In genomic region chr10:44589181-44589884, GRCh38 we compare ENCODE assay signal across 25 cellular contexts.
DNase-seq lines count a peak whose midpoint lies in the region; ATAC-seq, FAIRE-seq and TF ChIP-seq lines count a peak whose summit lies in the region.
"Had no signal": no experiment of that assay in that cellular context is flagged by ENCODE, and none has a peak within 500 bp of the region (broad histone marks: within the 10 kb centered on the region; RNA-seq: fewer than 3 reads in every experiment).

No MANE protein-coding gene starts in this region.

- H3K36me3 ChIP-seq in Karpas-422 (ENCODE audit: insufficient read depth, low read length) = no peaks in the 10 kb centered on the region
- no peaks in the 10 kb centered on the region for H3K36me3 ChIP-seq in naive thymus-derived CD4-positive, alpha-beta T cell (ENCODE audit: control insufficient read depth in 2 of 3, insufficient read depth in 3 of 3, low read length in 3 of 3)
- H3K36me3 ChIP-seq: BLaER1 treated with 17β-estradiol and CSF1 and Interleukin-3, amounts not matched to agents 10 nM and 100 nM; Peyer's patch; SJCRH30 had no signal

- ATAC-seq in activated naive CD4-positive, alpha-beta T cell treated with anti-CD3 and anti-CD28 coated beads, Interleukin-2, amount 50 U/mL, for 72 hours = no peak
- no peak for ATAC-seq in naive thymus-derived CD4-positive, alpha-beta T cell
- ATAC-seq in HG03097 (IDR thresholded peaks at IDR 0.05; ENCODE audit: low FRiP score, unreplicated experiment) (no peak), HG02981 (IDR thresholded peaks at IDR 0.05; ENCODE audit: unreplicated experiment) (no peak)

- H3K27me3 Mint-ChIP-seq in nephron (ENCODE audit: low read depth) = peaks cover 38% of the 10 kb centered on the region
- peaks cover 0 to 33% (median 17%) of the 10 kb centered on the region in 5 donors for H3K27me3 Mint-ChIP-seq in naive thymus-derived CD4-positive, alpha-beta T cell

- H3K36me3 Mint-ChIP-seq in nephron (ENCODE audit: low read depth) = no peaks in the 10 kb centered on the region
- no peaks in the 10 kb centered on the region for H3K36me3 Mint-ChIP-seq in activated naive CD4-positive, alpha-beta T cell treated with anti-CD3 and anti-CD28 coated beads, Interleukin-2, amount 50 U/mL, for 72 hours
- no peaks in the 10 kb centered on the region for H3K36me3 Mint-ChIP-seq in naive thymus-derived CD4-positive, alpha-beta T cell
- H3K36me3 Mint-ChIP-seq: CD4-positive, alpha-beta memory T cell had no signal

- intact Hi-C loops in naive thymus-derived CD4-positive, alpha-beta T cell (cut with micrococcal nuclease) = no loop called here

- TF ChIP-seq CTCF in D721Med (IDR thresholded peaks at IDR 0.05; ENCODE audit: insufficient read depth, missing control alignments) = peak; percentile 24
- no peak for TF ChIP-seq CTCF in nephron (IDR thresholded peaks at IDR 0.05; ENCODE audit: unreplicated experiment in 3 of 3)

- in situ Hi-C loops in SK-MEL-5 (cut with HindIII; ENCODE audit: low pct_unique_long_range_greater_than_20kb, low sequenced_read_pairs) = no loop called here

- no peaks in the 10 kb centered on the region for H3K9me2 ChIP-seq in Karpas-422 (replicated peaks; ENCODE audit: insufficient read depth, low read length)

- DNase-seq in D721Med (ENCODE audit: insufficient read length, low spot score) (no peak), Karpas-422 (peak; percentile 46), SK-MEL-5 (ENCODE audit: low read depth, low spot score) (peak; percentile 1)
- no peak for DNase-seq in activated naive CD4-positive, alpha-beta T cell treated with anti-CD3 and anti-CD28 coated beads, Interleukin-2, amount 50 U/mL, for 72 hours (ENCODE audit: low spot score in 2 of 2)
- DNase-seq in naive thymus-derived CD4-positive, alpha-beta T cell = no peak
- DNase-seq: 8988T; Caco-2; CD4-positive, alpha-beta memory T cell; GM23248; HCEC 1CT; KBM-7; MV-4-11; NCI-H1105 treated with DMSO at 0.1 percent for 48 hours; NCI-H1694; NCI-H2081; NCI-H2171 treated with DMSO at 0.1 percent for 48 hours; NCI-H526; Peyer's patch; SJCRH30; T-helper 1 cell had no signal

- CTCF ChIA-PET in naive thymus-derived CD4-positive, alpha-beta T cell (lab: Charles Lee) = no interaction called here

- no peak overlapping the region for H3K4me3 ChIP-seq in Karpas-422 (ENCODE audit: low read length)
- H3K4me3 ChIP-seq in naive thymus-derived CD4-positive, alpha-beta T cell (ENCODE audit: low read length) = no peak overlapping the region
- H3K4me3 ChIP-seq: BLaER1 treated with 17β-estradiol and CSF1 and Interleukin-3, amounts not matched to agents 10 nM and 100 nM; GM23248; Peyer's patch; SJCRH30 had no signal

- no peaks in the 10 kb centered on the region for H3K9me3 ChIP-seq in Karpas-422 (ENCODE audit: low read length)
- no peaks in the 10 kb centered on the region for H3K9me3 ChIP-seq in naive thymus-derived CD4-positive, alpha-beta T cell (ENCODE audit: control insufficient read depth in 2 of 3, low read length in 3 of 3)
- H3K9me3 ChIP-seq: BLaER1 treated with 17β-estradiol and CSF1 and Interleukin-3, amounts not matched to agents 10 nM and 100 nM; Caco-2; SJCRH30 had no signal

- no peaks in the 10 kb centered on the region for H3K79me2 ChIP-seq in Karpas-422 (ENCODE audit: low read length)

- H3K27ac ChIP-seq in Karpas-422 (ENCODE audit: low read length) = no peak overlapping the region
- H3K27ac ChIP-seq in naive thymus-derived CD4-positive, alpha-beta T cell (ENCODE audit: low read depth, low read length) = no peak overlapping the region
- H3K27ac ChIP-seq: BLaER1 treated with 17β-estradiol and CSF1 and Interleukin-3, amounts not matched to agents 10 nM and 100 nM; GM23248; Peyer's patch; SJCRH30 had no signal

- no peaks in the 10 kb centered on the region for H3K9me3 Mint-ChIP-seq in nephron
- H3K9me3 Mint-ChIP-seq in activated naive CD4-positive, alpha-beta T cell treated with anti-CD3 and anti-CD28 coated beads, Interleukin-2, amount 50 U/mL, for 72 hours = no peaks in the 10 kb centered on the region
- peaks cover 0 to 4% (median 0%) of the 10 kb centered on the region in 11 donors for H3K9me3 Mint-ChIP-seq in naive thymus-derived CD4-positive, alpha-beta T cell

- no peak overlapping the region for H3K9ac ChIP-seq in Karpas-422 (ENCODE audit: low read length)
- H3K9ac ChIP-seq: BLaER1 treated with 17β-estradiol and CSF1 and Interleukin-3, amounts not matched to agents 10 nM and 100 nM; GM23248 had no signal

- H3K4me2 ChIP-seq in Karpas-422 (ENCODE audit: low read depth, low read length, poor library complexity, severe bottlenecking) = no peak overlapping the region
- H3K4me2 ChIP-seq: BLaER1 treated with 17β-estradiol and CSF1 and Interleukin-3, amounts not matched to agents 10 nM and 100 nM had no signal

- peaks cover 41% of the 10 kb centered on the region for H3K4me1 Mint-ChIP-seq in nephron
- H3K4me1 Mint-ChIP-seq in naive thymus-derived CD4-positive, alpha-beta T cell = no peaks in the 10 kb centered on the region
- H3K4me1 Mint-ChIP-seq: CD4-positive, alpha-beta memory T cell had no signal

- no peaks in the 10 kb centered on the region for H4K20me1 ChIP-seq in Karpas-422 (ENCODE audit: insufficient read depth, low read depth, low read length)

- H3K4me3 Mint-ChIP-seq in nephron = peak overlapping the region in 1 of 3 experiments; percentile 10
- H3K4me3 Mint-ChIP-seq in naive thymus-derived CD4-positive, alpha-beta T cell = no peak overlapping the region
- H3K4me3 Mint-ChIP-seq: CD4-positive, alpha-beta memory T cell had no signal

- H2AFZ ChIP-seq in Karpas-422 (ENCODE audit: low read length) = no peak overlapping the region
- H2AFZ ChIP-seq: GM23248 had no signal

- H3K27me3 ChIP-seq in Karpas-422 (ENCODE audit: low read length) = no peaks in the 10 kb centered on the region
- H3K27me3 ChIP-seq in naive thymus-derived CD4-positive, alpha-beta T cell (ENCODE audit: control insufficient read depth in 2 of 2, insufficient read depth in 2 of 2, low read length in 2 of 2) = no peaks in the 10 kb centered on the region
- H3K27me3 ChIP-seq: BLaER1 treated with 17β-estradiol and CSF1 and Interleukin-3, amounts not matched to agents 10 nM and 100 nM; Peyer's patch; SJCRH30 had no signal

- no peak for FAIRE-seq in D721Med (lab: Jason Lieb, UNC)
- FAIRE-seq: GM12892 had no signal

- POLR2A ChIA-PET in naive thymus-derived CD4-positive, alpha-beta T cell (lab: Charles Lee) = no interaction called here

- H3K4me1 ChIP-seq in Karpas-422 (ENCODE audit: low read length) = no peaks in the 10 kb centered on the region
- no peaks in the 10 kb centered on the region for H3K4me1 ChIP-seq in naive thymus-derived CD4-positive, alpha-beta T cell (ENCODE audit: control insufficient read depth in 2 of 2, insufficient read depth in 2 of 2, low read length in 2 of 2)
- H3K4me1 ChIP-seq: BLaER1 treated with 17β-estradiol and CSF1 and Interleukin-3, amounts not matched to agents 10 nM and 100 nM; Caco-2; Peyer's patch; SJCRH30 had no signal

- peak overlapping the region; percentile 30 to 61 (median 44) for H3K27ac Mint-ChIP-seq in nephron
- no peak overlapping the region for H3K27ac Mint-ChIP-seq in activated naive CD4-positive, alpha-beta T cell treated with anti-CD3 and anti-CD28 coated beads, Interleukin-2, amount 50 U/mL, for 72 hours
- no peak overlapping the region for H3K27ac Mint-ChIP-seq in naive thymus-derived CD4-positive, alpha-beta T cell
- H3K27ac Mint-ChIP-seq: CD4-positive, alpha-beta memory T cell had no signal

Comparison
In these comparisons a context has a peak if more than half of its experiments do, and no peak if none do; other contexts are left out.
1. DNase-seq: peak in Karpas-422 (single experiment) and SK-MEL-5 (single experiment); none in D721Med (single experiment), activated naive CD4-positive, alpha-beta T cell treated with anti-CD3 and anti-CD28 coated beads, Interleukin-2, amount 50 U/mL, for 72 hours (0 of 2) and naive thymus-derived CD4-positive, alpha-beta T cell (0 of 9).
2. H3K27ac Mint-ChIP-seq: peak in nephron (3 of 3); none in activated naive CD4-positive, alpha-beta T cell treated with anti-CD3 and anti-CD28 coated beads, Interleukin-2, amount 50 U/mL, for 72 hours (0 of 2) and naive thymus-derived CD4-positive, alpha-beta T cell (0 of 9).